In genomic region chr2:107002735-107003134, GRCh38 we compare ENCODE assay signal across 17 cellular contexts.
"Had no signal": no experiment of that assay in that cellular context is flagged by ENCODE, and none has a peak within 500 bp of the region (broad histone marks: within the 10 kb centered on the region; RNA-seq: fewer than 3 reads in every experiment).

No MANE protein-coding gene starts in this region.

- H3K27ac ChIP-seq: adrenal gland, heart right ventricle, testis had no signal

- H3K9me3 Mint-ChIP-seq: activated naive CD4-positive, alpha-beta T cell treated with anti-CD3 and anti-CD28 coated beads, Interleukin-2, amount 10 ng/mL, durations not matched to agents 7 days and 5 days; activated T-helper 2 cell treated with anti-CD3 and anti-CD28 coated beads, Interferon-gamma antibody, Interleukin-2, Interleukin-4, amounts not matched to agents 10 μg/mL and 5 μg/mL and 100 μg/mL, durations not matched to agents 14 hours and 24 hours and 36 hours; brain; nephron progenitor cell had no signal

- H3K36me3 Mint-ChIP-seq: activated naive CD4-positive, alpha-beta T cell treated with anti-CD3 and anti-CD28 coated beads, Interleukin-2, amount 10 ng/mL, durations not matched to agents 7 days and 5 days; brain had no signal

- H3K4me1 Mint-ChIP-seq: activated naive CD4-positive, alpha-beta T cell treated with anti-CD3 and anti-CD28 coated beads, Interleukin-2, amount 10 ng/mL, durations not matched to agents 7 days and 5 days; stimulated activated naive CD8-positive, alpha-beta T cell treated with anti-CD3 and anti-CD28 coated beads, Interleukin-15, amount 100 ng/mL, for 72 hours had no signal

- H3K9me3 ChIP-seq: adrenal gland, heart right ventricle, testis had no signal

- H3K36me3 ChIP-seq: adrenal gland, heart right ventricle had no signal

- DNase-seq: activated CD4-positive, alpha-beta T cell treated with anti-CD3 and anti-CD28 coated beads, Interleukin-2, amount 50 U/mL, for 1 hour; activated CD4-positive, CD25-positive, alpha-beta regulatory T cell; activated naive CD4-positive, alpha-beta T cell treated with anti-CD3 and anti-CD28 coated beads, Interleukin-2, amount 10 ng/mL, durations not matched to agents 7 days and 5 days; activated T-cell treated with anti-CD3 and anti-CD28 coated beads for 4 hours; adrenal gland; cerebellar nuclear complex; heart right ventricle; left ventricle myocardium superior; mesendoderm; nephron progenitor cell; stimulated activated CD4-positive, alpha-beta T cell treated with anti-CD3 and anti-CD28 coated beads, Interleukin-4, amount 100 ng/mL, for 1 hour; stimulated activated naive CD8-positive, alpha-beta T cell treated with anti-CD3 and anti-CD28 coated beads, Interleukin-15, amount 100 ng/mL, for 72 hours; T-helper 2 cell; testis had no signal

- H3K27ac Mint-ChIP-seq: activated naive CD4-positive, alpha-beta T cell treated with anti-CD3 and anti-CD28 coated beads, Interleukin-2, amount 10 ng/mL, durations not matched to agents 7 days and 5 days; activated T-helper 2 cell treated with anti-CD3 and anti-CD28 coated beads, Interferon-gamma antibody, Interleukin-2, Interleukin-4, amounts not matched to agents 10 μg/mL and 5 μg/mL and 100 μg/mL, durations not matched to agents 14 hours and 24 hours and 36 hours; nephron progenitor cell; stimulated activated naive CD8-positive, alpha-beta T cell treated with anti-CD3 and anti-CD28 coated beads, Interleukin-15, amount 100 ng/mL, for 72 hours had no signal

- H3K27me3 ChIP-seq: adrenal gland, heart right ventricle, testis had no signal

- H3K27me3 Mint-ChIP-seq: activated naive CD4-positive, alpha-beta T cell treated with anti-CD3 and anti-CD28 coated beads, Interleukin-2, amount 10 ng/mL, durations not matched to agents 7 days and 5 days; stimulated activated naive CD8-positive, alpha-beta T cell treated with anti-CD3 and anti-CD28 coated beads, Interleukin-15, amount 100 ng/mL, for 72 hours had no signal

- H3K4me3 ChIP-seq: adrenal gland, heart right ventricle, testis had no signal

- H3K4me1 ChIP-seq: adrenal gland, testis had no signal

- ATAC-seq: heart right ventricle; left ventricle myocardium superior; sciatic nerve; stimulated activated naive CD8-positive, alpha-beta T cell treated with anti-CD3 and anti-CD28 coated beads, Interleukin-15, amount 100 ng/mL, for 72 hours had no signal

- H3K4me3 Mint-ChIP-seq: activated naive CD4-positive, alpha-beta T cell treated with anti-CD3 and anti-CD28 coated beads, Interleukin-2, amount 10 ng/mL, durations not matched to agents 7 days and 5 days; brain; nephron progenitor cell; stimulated activated naive CD8-positive, alpha-beta T cell treated with anti-CD3 and anti-CD28 coated beads, Interleukin-15, amount 100 ng/mL, for 72 hours had no signal
